Comparison of ENCODE assay signal across 20 cellular contexts in genomic region chr20:32241807-32242206, GRCh38.
"Had no signal": no experiment of that assay in that cellular context is flagged by ENCODE, and none has a peak within 500 bp of the region (broad histone marks: within the 10 kb centered on the region; RNA-seq: fewer than 3 reads in every experiment).

No MANE protein-coding gene starts in this region.

- H3K36me3 ChIP-seq: neural progenitor cell, ovary, right atrium auricular region, uterus had no signal

- H3K9me3 ChIP-seq: ovary, right atrium auricular region, tibial artery, upper lobe of left lung, uterus had no signal

- DNase-seq: effector CD4-positive, alpha-beta T cell; endodermal cell; erythroblast; foreskin keratinocyte; left colon; left ventricle myocardium superior; mesenchymal stem cell; midbrain; nucleus accumbens; ovary; small intestine; stimulated activated CD4-positive, alpha-beta T cell treated with anti-CD3 and anti-CD28 coated beads, Interleukin-2, amount 100 ng/mL, for 48 hours; stimulated activated naive CD8-positive, alpha-beta T cell treated with anti-CD3 and anti-CD28 coated beads, Interleukin-15, Interleukin-2, amounts not matched to agents 100 U/mL and 50 U/mL, for 24 hours; tibial artery; upper lobe of left lung; uterus had no signal

- H3K27ac ChIP-seq: foreskin keratinocyte, neural progenitor cell, ovary, right atrium auricular region, tibial artery, upper lobe of left lung, uterus had no signal

- H3K4me3 ChIP-seq: lung, neural progenitor cell, ovary, right atrium auricular region, tibial artery, upper lobe of left lung, uterus had no signal

- ATAC-seq: foreskin keratinocyte; left colon; left ventricle myocardium superior; natural killer cell treated with Interleukin-12 subunit alpha and Interleukin-12 subunit beta and Interleukin-15 and Interleukin-18, amount 100 ng/mL, for 72 hours; stimulated activated naive CD8-positive, alpha-beta T cell treated with anti-CD3 and anti-CD28 coated beads, Interleukin-15, Interleukin-2, amounts not matched to agents 100 U/mL and 50 U/mL, for 24 hours had no signal

- H3K27me3 ChIP-seq: foreskin keratinocyte, neural progenitor cell, ovary, right atrium auricular region, upper lobe of left lung, uterus had no signal
